1 cellular context compared by ENCODE assay signal in the genomic region with DNA sequence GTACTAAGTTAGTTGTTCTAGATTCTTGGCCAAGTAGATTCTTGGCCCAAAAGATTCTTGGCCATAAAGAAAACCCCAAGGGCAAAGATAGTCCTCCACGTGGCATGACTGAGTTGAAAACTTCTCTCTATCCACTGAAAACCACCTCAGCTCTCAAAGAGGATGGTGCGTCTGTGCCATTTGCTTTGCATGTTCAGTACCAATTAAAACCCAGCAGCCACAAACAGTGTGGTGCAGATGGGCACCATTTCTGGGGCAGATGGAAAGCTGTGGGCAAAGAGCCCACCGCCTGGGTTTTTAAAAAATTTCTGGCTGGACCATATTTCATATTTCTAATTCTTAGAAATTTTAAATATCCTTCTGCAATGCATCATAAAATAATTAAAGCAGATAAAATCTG.
TF ChIP-seq lines count a peak whose summit lies in the region.

No MANE protein-coding gene starts in this region.

TF ChIP-seq in H1, 55 proteins besides CTCF, POLR2A, EP300 and RAD21 (continued from another document):
- TF ChIP-seq, protein P1, sequence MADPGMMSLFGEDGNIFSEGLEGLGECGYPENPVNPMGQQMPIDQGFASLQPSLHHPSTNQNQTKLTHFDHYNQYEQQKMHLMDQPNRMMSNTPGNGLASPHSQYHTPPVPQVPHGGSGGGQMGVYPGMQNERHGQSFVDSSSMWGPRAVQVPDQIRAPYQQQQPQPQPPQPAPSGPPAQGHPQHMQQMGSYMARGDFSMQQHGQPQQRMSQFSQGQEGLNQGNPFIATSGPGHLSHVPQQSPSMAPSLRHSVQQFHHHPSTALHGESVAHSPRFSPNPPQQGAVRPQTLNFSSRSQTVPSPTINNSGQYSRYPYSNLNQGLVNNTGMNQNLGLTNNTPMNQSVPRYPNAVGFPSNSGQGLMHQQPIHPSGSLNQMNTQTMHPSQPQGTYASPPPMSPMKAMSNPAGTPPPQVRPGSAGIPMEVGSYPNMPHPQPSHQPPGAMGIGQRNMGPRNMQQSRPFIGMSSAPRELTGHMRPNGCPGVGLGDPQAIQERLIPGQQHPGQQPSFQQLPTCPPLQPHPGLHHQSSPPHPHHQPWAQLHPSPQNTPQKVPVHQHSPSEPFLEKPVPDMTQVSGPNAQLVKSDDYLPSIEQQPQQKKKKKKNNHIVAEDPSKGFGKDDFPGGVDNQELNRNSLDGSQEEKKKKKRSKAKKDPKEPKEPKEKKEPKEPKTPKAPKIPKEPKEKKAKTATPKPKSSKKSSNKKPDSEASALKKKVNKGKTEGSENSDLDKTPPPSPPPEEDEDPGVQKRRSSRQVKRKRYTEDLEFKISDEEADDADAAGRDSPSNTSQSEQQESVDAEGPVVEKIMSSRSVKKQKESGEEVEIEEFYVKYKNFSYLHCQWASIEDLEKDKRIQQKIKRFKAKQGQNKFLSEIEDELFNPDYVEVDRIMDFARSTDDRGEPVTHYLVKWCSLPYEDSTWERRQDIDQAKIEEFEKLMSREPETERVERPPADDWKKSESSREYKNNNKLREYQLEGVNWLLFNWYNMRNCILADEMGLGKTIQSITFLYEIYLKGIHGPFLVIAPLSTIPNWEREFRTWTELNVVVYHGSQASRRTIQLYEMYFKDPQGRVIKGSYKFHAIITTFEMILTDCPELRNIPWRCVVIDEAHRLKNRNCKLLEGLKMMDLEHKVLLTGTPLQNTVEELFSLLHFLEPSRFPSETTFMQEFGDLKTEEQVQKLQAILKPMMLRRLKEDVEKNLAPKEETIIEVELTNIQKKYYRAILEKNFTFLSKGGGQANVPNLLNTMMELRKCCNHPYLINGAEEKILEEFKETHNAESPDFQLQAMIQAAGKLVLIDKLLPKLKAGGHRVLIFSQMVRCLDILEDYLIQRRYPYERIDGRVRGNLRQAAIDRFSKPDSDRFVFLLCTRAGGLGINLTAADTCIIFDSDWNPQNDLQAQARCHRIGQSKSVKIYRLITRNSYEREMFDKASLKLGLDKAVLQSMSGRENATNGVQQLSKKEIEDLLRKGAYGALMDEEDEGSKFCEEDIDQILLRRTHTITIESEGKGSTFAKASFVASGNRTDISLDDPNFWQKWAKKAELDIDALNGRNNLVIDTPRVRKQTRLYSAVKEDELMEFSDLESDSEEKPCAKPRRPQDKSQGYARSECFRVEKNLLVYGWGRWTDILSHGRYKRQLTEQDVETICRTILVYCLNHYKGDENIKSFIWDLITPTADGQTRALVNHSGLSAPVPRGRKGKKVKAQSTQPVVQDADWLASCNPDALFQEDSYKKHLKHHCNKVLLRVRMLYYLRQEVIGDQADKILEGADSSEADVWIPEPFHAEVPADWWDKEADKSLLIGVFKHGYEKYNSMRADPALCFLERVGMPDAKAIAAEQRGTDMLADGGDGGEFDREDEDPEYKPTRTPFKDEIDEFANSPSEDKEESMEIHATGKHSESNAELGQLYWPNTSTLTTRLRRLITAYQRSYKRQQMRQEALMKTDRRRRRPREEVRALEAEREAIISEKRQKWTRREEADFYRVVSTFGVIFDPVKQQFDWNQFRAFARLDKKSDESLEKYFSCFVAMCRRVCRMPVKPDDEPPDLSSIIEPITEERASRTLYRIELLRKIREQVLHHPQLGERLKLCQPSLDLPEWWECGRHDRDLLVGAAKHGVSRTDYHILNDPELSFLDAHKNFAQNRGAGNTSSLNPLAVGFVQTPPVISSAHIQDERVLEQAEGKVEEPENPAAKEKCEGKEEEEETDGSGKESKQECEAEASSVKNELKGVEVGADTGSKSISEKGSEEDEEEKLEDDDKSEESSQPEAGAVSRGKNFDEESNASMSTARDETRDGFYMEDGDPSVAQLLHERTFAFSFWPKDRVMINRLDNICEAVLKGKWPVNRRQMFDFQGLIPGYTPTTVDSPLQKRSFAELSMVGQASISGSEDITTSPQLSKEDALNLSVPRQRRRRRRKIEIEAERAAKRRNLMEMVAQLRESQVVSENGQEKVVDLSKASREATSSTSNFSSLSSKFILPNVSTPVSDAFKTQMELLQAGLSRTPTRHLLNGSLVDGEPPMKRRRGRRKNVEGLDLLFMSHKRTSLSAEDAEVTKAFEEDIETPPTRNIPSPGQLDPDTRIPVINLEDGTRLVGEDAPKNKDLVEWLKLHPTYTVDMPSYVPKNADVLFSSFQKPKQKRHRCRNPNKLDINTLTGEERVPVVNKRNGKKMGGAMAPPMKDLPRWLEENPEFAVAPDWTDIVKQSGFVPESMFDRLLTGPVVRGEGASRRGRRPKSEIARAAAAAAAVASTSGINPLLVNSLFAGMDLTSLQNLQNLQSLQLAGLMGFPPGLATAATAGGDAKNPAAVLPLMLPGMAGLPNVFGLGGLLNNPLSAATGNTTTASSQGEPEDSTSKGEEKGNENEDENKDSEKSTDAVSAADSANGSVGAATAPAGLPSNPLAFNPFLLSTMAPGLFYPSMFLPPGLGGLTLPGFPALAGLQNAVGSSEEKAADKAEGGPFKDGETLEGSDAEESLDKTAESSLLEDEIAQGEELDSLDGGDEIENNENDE (IDR thresholded peaks at IDR 0.05; ENCODE audit: insufficient replicate concordance, low read length), result no peak
- TF ChIP-seq SIRT6 (IDR thresholded peaks at IDR 0.05; ENCODE audit: low read length) (no peak), BACH1 (IDR thresholded peaks at IDR 0.05; ENCODE audit: low read length) (no peak), SIN3A (conservative IDR thresholded peaks at IDR 0.05 in 1 of 2, IDR thresholded peaks at IDR 0.05 in 1 of 2; ENCODE audit: low read depth in 1 of 2, low read length in 2 of 2) (no peak), CREB1 (IDR thresholded peaks at IDR 0.05) (no peak), KDM5A (IDR thresholded peaks at IDR 0.05; ENCODE audit: low read length) (no peak), TCF12 (IDR thresholded peaks at IDR 0.05; ENCODE audit: low read depth, low read length) (no peak), NANOG (IDR thresholded peaks at IDR 0.05; ENCODE audit: insufficient read depth, low read depth, low read length, poor library complexity, severe bottlenecking) (no peak), GABPA (IDR thresholded peaks at IDR 0.05; ENCODE audit: borderline replicate concordance, insufficient read depth, low read length) (no peak), TAF1 (IDR thresholded peaks at IDR 0.05; ENCODE audit: low read depth, low read length) (no peak), MAFK (IDR thresholded peaks at IDR 0.05; ENCODE audit: low read depth, low read length) (no peak), HDAC6 (IDR thresholded peaks at IDR 0.05; ENCODE audit: low read depth, low read length) (no peak)
- TF ChIP-seq, protein P2, sequence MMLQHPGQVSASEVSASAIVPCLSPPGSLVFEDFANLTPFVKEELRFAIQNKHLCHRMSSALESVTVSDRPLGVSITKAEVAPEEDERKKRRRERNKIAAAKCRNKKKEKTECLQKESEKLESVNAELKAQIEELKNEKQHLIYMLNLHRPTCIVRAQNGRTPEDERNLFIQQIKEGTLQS (IDR thresholded peaks at IDR 0.05; ENCODE audit: insufficient read depth, low read depth, low read length), result no peak
